ENCODE assay signal across 9 cellular contexts in the genomic region with DNA sequence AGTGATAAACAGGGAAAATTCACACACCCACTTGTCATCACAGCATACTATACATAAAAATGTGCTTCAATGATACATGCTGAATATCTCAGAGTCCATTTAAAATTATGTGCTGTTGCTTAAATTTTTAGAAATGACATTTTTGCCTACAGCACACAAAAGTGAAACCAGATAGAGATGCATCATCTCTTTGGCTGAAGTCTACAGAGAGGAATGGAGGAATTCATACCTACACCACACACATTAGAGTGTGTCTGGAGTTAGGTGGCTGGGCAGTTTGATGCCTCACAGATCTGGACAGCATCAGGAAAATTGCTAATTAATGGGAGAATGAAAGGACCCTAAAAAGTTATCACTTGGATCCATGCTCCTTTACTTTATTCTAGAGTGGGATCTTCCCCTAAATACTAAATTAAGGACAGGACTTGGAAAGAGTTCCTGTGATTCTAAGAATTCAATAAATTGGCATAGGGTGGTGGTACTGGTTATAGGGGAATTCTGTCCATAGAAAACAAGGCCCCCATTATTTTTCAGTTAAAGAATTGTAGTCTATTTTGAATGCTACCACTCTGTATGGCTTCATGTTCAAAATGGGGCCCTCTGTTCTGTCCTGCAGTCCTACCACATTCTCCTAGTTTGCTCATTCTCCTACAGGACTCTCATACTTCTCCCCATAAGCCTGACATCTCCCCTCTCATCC. TPM values are rescaled to one million over a fixed set of nuclear protein-coding genes. Genes with fewer than 3 reads are reported as not detected.
DNase-seq lines count a peak whose midpoint lies in the region; ATAC-seq and TF ChIP-seq lines count a peak whose summit lies in the region.
"Had no signal": no experiment of that assay in that cellular context is flagged by ENCODE, and none has a peak within 500 bp of the region (broad histone marks: within the 10 kb centered on the region; RNA-seq: fewer than 3 reads in every experiment).

No MANE protein-coding gene starts in this region.

- H2BK120ac ChIP-seq in mesenchymal stem cell (ENCODE audit: low read depth, low read length): no peak overlapping the region

- H3K36me3 ChIP-seq in mesenchymal stem cell (ENCODE audit: control insufficient read depth in 1 of 2, insufficient read depth in 2 of 2, low read depth in 1 of 2, low read length in 2 of 2): peaks cover 6% of the 10 kb centered on the region in 2 experiments

- H3K4me3 ChIP-seq in AG10803 (ENCODE audit: low read length) (no peak overlapping the region; the same call in 1 of the 2 replicates), mesenchymal stem cell (ENCODE audit: insufficient read depth in 1 of 2, low read depth in 1 of 2, low read length in 2 of 2) (peak overlapping the region in 1 of 2 experiments; percentile 67)

- H2AFZ ChIP-seq in mesenchymal stem cell (ENCODE audit: low read depth, low read length): no peak overlapping the region

- no peak overlapping the region for H3K4ac ChIP-seq in mesenchymal stem cell (ENCODE audit: low read depth in 1 of 2, low read length in 2 of 2)

- H3K9me3 ChIP-seq in mesenchymal stem cell (ENCODE audit: control insufficient read depth, low read length): no peaks in the 10 kb centered on the region

- H4K91ac ChIP-seq in mesenchymal stem cell (ENCODE audit: low read length): no peak overlapping the region

- no peak overlapping the region for H3K18ac ChIP-seq in mesenchymal stem cell (ENCODE audit: low read depth in 1 of 2, low read length in 2 of 2)

- H3K23ac ChIP-seq in mesenchymal stem cell (ENCODE audit: low read length in 2 of 2): no peak overlapping the region

- no peak overlapping the region for H3K4me2 ChIP-seq in mesenchymal stem cell (ENCODE audit: low read length, poor library complexity, severe bottlenecking)

- no peak overlapping the region for H3K14ac ChIP-seq in mesenchymal stem cell (ENCODE audit: low read length in 2 of 2)

- no peaks in the 10 kb centered on the region for H3K27me3 ChIP-seq in mesenchymal stem cell (ENCODE audit: control insufficient read depth in 1 of 2, insufficient read depth in 1 of 2, low read length in 2 of 2)

- DNase-seq in AG10803 (ENCODE audit: low read depth): peak; percentile 38
- peak; percentile 11 for DNase-seq in amniotic epithelial cell (ENCODE audit: low read depth)
- no peak for DNase-seq in mesenchymal stem cell
- no peak for DNase-seq in DMS 273 treated with DMSO at 0.1 percent for 48 hours (lab: John Stamatoyannopoulos, UW)
- DNase-seq in glomerular visceral epithelial cell (ENCODE audit: extremely low spot score): no peak
- no peak for DNase-seq in HUDEP-2 (lab: John Stamatoyannopoulos, UW; ENCODE audit: unreplicated experiment in 76 of 76)
- DNase-seq: DMS53 had no signal

- no peak overlapping the region for H2BK12ac ChIP-seq in mesenchymal stem cell (ENCODE audit: low read length in 2 of 2)

- TF ChIP-seq POLR2A in GM19099 (IDR thresholded peaks at IDR 0.05; ENCODE audit: extremely low read depth, insufficient read length, low read depth): peak; percentile 69

- no peak overlapping the region for H3K27ac ChIP-seq in mesenchymal stem cell (ENCODE audit: low read length, poor library complexity, severe bottlenecking)

- peak overlapping the region; percentile 55 for H3K9ac ChIP-seq in mesenchymal stem cell (ENCODE audit: low read length)

- no peaks in the 10 kb centered on the region for H3K4me1 ChIP-seq in mesenchymal stem cell (ENCODE audit: control insufficient read depth, insufficient read depth, low read depth, low read length)

- H2AK5ac ChIP-seq in mesenchymal stem cell (ENCODE audit: low read length, severe bottlenecking): no peak overlapping the region

- no peak overlapping the region for H2BK15ac ChIP-seq in mesenchymal stem cell (ENCODE audit: low read depth, poor library complexity, severe bottlenecking)

- H4K8ac ChIP-seq in mesenchymal stem cell (ENCODE audit: low read length): no peak overlapping the region

- no peak for ATAC-seq in GM21423 (IDR thresholded peaks at IDR 0.05; ENCODE audit: unreplicated experiment)

- H3K79me1 ChIP-seq in mesenchymal stem cell (replicated peaks; ENCODE audit: low read length, poor library complexity, severe bottlenecking): no peaks in the 10 kb centered on the region

- no peak overlapping the region for H2BK5ac ChIP-seq in mesenchymal stem cell (ENCODE audit: low read depth, low read length, poor library complexity, severe bottlenecking)

- TF ChIP-seq CTCF in AG10803 (conservative IDR thresholded peaks at IDR 0.05; ENCODE audit: low read length): no peak

RNA-seq across cellular contexts. Expression of gene RCBTB2, which starts 41.3 kb away (rescaled TPM):
- polyA plus RNA-seq in mesenchymal stem cell (2013, experiment 1 of 2): 2.8 TPM
- polyA plus RNA-seq in mesenchymal stem cell (2013, experiment 2 of 2): 3.0 TPM

Comparison
In these comparisons a context has a peak if more than half of its experiments do, and no peak if none do; other contexts are left out.
1. DNase-seq: peak in AG10803 (single experiment) and amniotic epithelial cell (single experiment); none in mesenchymal stem cell (single experiment), DMS 273 treated with DMSO at 0.1 percent for 48 hours (single experiment), glomerular visceral epithelial cell (single experiment) and HUDEP-2 (0 of 76).